ENCODE assay signal across 8 cellular contexts in the genomic region with DNA sequence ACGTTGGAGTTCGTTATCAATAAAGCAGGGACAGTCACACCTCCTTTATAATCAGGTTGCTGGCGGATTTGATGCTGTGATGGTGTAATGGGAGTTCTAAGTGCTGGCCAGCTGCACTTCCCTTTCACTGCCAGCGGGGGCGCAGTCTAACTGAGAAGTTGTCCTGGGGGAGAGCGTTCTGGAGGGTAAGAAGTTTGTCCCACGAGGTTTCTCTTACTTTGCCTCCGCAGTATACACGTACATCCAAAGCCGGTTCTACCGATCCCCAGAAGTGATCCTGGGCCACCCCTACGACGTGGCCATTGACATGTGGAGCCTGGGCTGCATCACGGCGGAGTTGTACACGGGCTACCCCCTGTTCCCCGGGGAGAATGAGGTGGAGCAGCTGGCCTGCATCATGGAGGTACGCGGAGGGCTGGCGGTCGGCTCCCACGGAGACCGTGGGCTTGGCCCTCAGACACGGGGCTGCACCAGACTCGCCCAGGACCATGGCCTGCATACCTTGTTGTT. TPM values are rescaled to one million over a fixed set of nuclear protein-coding genes. Genes with fewer than 3 reads are reported as not detected.
A peak's percentile ranks its signal among the peaks of the same experiment; 100 is the strongest.
DNase-seq lines count a peak whose midpoint lies in the region; ATAC-seq and TF ChIP-seq lines count a peak whose summit lies in the region.

No MANE protein-coding gene starts in this region.

- H3K4me3 ChIP-seq in NT2/D1 (ENCODE audit: insufficient read length, low read depth) (peak overlapping the region; percentile 94), mononuclear cell (ENCODE audit: low read length) (peak overlapping the region; percentile 85)

- intact Hi-C loops in Calu3 (cut with micrococcal nuclease; ENCODE audit: unreplicated experiment): loop anchor here (2.0 to 10.0 kb wide), 2 partner anchors 44 to 150 kb away; a partner anchor contains a TSS

- H3K9me3 ChIP-seq in NT2/D1 (ENCODE audit: insufficient read depth, low read length) (no peaks in the 10 kb centered on the region), mononuclear cell (ENCODE audit: low read depth, low read length) (no peaks in the 10 kb centered on the region)

- DNase-seq in Calu3: peak; percentile 81
- peak; percentile 46 for DNase-seq in HS-5 (ENCODE audit: low read depth)
- peak; percentile 95 for DNase-seq in NT2/D1 (ENCODE audit: low read depth, low spot score)
- DNase-seq in activated CD8-positive, alpha-beta memory T cell treated with anti-CD3 and anti-CD28 coated beads, Interleukin-2, amount 50 U/mL, for 48 hours: peak; percentile 88
- peak; percentile 73 for DNase-seq in epidermal melanocyte (ENCODE audit: insufficient read length, low spot score)
- peak; percentile 54 to 63 for DNase-seq in stimulated activated CD8-positive, alpha-beta memory T cell treated with anti-CD3 and anti-CD28 coated beads, Interleukin-2, amount 100 ng/mL, for 48 hours (ENCODE audit: low read depth in 2 of 2)

- H3K27me3 Mint-ChIP-seq in Calu3 (ENCODE audit: unreplicated experiment): peaks cover 31% of the 10 kb centered on the region

- CTCF ChIA-PET in Calu3 (lab: Charles Lee): interaction anchor here (1.2 kb wide), 1 partner anchor 153 kb away, joined by 3 read pairs; no protein-coding TSS in a partner anchor

- no peaks in the 10 kb centered on the region for H3K9me3 Mint-ChIP-seq in Calu3 (ENCODE audit: low read depth, unreplicated experiment)

- H3K36me3 Mint-ChIP-seq in Calu3 (ENCODE audit: insufficient read depth, unreplicated experiment): peaks cover 8% of the 10 kb centered on the region

- no TSS peak for BruUV-seq in Calu3 (replicated peaks; lab: Mats Ljungman, UMichigan)

- peaks cover 6% of the 10 kb centered on the region for H3K36me3 ChIP-seq in NT2/D1 (ENCODE audit: insufficient read depth, insufficient read length, low read length)

- ATAC-seq in GM19467 (IDR thresholded peaks at IDR 0.05; ENCODE audit: unreplicated experiment): peak; percentile 91

- H3K4me3 Mint-ChIP-seq in Calu3 (ENCODE audit: low read depth, unreplicated experiment): peak overlapping the region; percentile 97

- H3K9ac ChIP-seq in NT2/D1 (ENCODE audit: insufficient read length, low read depth): peak overlapping the region; percentile 91

- H3K27me3 ChIP-seq in NT2/D1 (ENCODE audit: insufficient read depth, insufficient read length) (no peaks in the 10 kb centered on the region), mononuclear cell (ENCODE audit: insufficient read depth, low read length) (no peaks in the 10 kb centered on the region)

- H3K27ac Mint-ChIP-seq in Calu3 (ENCODE audit: unreplicated experiment): peak overlapping the region; percentile 88

- TF ChIP-seq CTCF in Calu3 (IDR thresholded peaks at IDR 0.05; ENCODE audit: unreplicated experiment): peak; percentile 95

- H3K4me1 Mint-ChIP-seq in Calu3 (ENCODE audit: low read depth, unreplicated experiment): no peaks in the 10 kb centered on the region

- H3K4me1 ChIP-seq in NT2/D1 (ENCODE audit: insufficient read depth, insufficient read length): no peaks in the 10 kb centered on the region
- peaks cover 7% of the 10 kb centered on the region for H3K4me1 ChIP-seq in mononuclear cell (ENCODE audit: insufficient read depth, low read length)

RNA-seq across cellular contexts. Expression of a gene that starts 42.7 kb away (rescaled TPM):
- 24.6 and 25.9 TPM in 2 replicates for total RNA-seq in Calu3 (2022)
- 8.8 TPM for total RNA-seq in mononuclear cell

RNA-seq across cellular contexts. Expression of a gene that starts 44.1 kb away (rescaled TPM):
- total RNA-seq in Calu3 (2022) (1.5 and 1.6 TPM in 2 replicates), mononuclear cell (1.4 TPM)

RNA-seq across cellular contexts. Expression of a gene that starts 44.2 kb away (rescaled TPM):
- 125 and 130 TPM in 2 replicates for total RNA-seq in Calu3 (2022)
- 58.1 TPM for total RNA-seq in mononuclear cell

Comparison
In these comparisons a context has a peak if more than half of its experiments do, and no peak if none do; other contexts are left out.
1. Peak in every context shown above with its lines: DNase-seq, ATAC-seq and H3K4me3 ChIP-seq.